1 cellular context compared by ENCODE assay signal in the genomic region with DNA sequence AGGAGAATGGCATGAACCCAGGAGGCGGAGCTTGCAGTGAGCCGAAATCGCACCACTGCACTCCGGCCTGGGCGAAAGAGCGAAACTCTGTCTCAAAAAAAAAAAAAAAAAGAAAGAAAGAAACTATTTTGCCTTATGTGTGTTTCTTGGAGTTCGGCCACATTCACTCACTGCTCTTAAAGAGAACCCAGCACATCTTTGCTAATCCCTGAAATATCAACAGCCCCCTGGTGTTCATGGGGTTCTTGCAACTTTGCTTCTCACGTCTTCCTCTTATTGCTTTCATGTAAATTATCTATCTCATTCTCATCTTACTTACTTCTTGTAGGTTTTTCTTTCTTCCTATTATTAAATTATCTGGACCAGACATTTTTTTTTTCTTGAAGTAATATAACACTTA.
TF ChIP-seq lines count a peak whose summit lies in the region.

No MANE protein-coding gene starts in this region.

TF ChIP-seq in GM23338, 12 proteins besides CTCF, POLR2A, EP300 and RAD21:
- TF ChIP-seq EZH2 (IDR thresholded peaks at IDR 0.05; ENCODE audit: low read depth, unreplicated experiment) = no peak
- TF ChIP-seq, protein P1, sequence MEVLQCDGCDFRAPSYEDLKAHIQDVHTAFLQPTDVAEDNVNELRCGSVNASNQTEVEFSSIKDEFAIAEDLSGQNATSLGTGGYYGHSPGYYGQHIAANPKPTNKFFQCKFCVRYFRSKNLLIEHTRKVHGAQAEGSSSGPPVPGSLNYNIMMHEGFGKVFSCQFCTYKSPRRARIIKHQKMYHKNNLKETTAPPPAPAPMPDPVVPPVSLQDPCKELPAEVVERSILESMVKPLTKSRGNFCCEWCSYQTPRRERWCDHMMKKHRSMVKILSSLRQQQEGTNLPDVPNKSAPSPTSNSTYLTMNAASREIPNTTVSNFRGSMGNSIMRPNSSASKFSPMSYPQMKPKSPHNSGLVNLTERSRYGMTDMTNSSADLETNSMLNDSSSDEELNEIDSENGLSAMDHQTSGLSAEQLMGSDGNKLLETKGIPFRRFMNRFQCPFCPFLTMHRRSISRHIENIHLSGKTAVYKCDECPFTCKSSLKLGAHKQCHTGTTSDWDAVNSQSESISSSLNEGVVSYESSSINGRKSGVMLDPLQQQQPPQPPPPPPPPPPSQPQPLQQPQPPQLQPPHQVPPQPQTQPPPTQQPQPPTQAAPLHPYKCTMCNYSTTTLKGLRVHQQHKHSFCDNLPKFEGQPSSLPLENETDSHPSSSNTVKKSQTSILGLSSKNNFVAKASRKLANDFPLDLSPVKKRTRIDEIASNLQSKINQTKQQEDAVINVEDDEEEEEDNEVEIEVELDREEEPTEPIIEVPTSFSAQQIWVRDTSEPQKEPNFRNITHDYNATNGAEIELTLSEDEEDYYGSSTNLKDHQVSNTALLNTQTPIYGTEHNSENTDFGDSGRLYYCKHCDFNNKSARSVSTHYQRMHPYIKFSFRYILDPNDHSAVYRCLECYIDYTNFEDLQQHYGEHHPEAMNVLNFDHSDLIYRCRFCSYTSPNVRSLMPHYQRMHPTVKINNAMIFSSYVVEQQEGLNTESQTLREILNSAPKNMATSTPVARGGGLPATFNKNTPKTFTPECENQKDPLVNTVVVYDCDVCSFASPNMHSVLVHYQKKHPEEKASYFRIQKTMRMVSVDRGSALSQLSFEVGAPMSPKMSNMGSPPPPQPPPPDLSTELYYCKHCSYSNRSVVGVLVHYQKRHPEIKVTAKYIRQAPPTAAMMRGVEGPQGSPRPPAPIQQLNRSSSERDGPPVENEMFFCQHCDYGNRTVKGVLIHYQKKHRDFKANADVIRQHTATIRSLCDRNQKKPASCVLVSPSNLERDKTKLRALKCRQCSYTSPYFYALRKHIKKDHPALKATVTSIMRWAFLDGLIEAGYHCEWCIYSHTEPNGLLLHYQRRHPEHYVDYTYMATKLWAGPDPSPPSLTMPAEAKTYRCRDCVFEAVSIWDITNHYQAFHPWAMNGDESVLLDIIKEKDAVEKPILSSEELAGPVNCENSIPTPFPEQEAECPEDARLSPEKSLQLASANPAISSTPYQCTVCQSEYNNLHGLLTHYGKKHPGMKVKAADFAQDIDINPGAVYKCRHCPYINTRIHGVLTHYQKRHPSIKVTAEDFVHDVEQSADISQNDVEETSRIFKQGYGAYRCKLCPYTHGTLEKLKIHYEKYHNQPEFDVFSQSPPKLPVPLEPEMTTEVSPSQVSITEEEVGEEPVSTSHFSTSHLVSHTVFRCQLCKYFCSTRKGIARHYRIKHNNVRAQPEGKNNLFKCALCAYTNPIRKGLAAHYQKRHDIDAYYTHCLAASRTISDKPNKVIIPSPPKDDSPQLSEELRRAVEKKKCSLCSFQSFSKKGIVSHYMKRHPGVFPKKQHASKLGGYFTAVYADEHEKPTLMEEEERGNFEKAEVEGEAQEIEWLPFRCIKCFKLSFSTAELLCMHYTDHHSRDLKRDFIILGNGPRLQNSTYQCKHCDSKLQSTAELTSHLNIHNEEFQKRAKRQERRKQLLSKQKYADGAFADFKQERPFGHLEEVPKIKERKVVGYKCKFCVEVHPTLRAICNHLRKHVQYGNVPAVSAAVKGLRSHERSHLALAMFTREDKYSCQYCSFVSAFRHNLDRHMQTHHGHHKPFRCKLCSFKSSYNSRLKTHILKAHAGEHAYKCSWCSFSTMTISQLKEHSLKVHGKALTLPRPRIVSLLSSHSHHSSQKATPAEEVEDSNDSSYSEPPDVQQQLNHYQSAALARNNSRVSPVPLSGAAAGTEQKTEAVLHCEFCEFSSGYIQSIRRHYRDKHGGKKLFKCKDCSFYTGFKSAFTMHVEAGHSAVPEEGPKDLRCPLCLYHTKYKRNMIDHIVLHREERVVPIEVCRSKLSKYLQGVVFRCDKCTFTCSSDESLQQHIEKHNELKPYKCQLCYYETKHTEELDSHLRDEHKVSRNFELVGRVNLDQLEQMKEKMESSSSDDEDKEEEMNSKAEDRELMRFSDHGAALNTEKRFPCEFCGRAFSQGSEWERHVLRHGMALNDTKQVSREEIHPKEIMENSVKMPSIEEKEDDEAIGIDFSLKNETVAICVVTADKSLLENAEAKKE (CRISPR knock-in tag; IDR thresholded peaks at IDR 0.05) = no peak
- TF ChIP-seq, protein P2, sequence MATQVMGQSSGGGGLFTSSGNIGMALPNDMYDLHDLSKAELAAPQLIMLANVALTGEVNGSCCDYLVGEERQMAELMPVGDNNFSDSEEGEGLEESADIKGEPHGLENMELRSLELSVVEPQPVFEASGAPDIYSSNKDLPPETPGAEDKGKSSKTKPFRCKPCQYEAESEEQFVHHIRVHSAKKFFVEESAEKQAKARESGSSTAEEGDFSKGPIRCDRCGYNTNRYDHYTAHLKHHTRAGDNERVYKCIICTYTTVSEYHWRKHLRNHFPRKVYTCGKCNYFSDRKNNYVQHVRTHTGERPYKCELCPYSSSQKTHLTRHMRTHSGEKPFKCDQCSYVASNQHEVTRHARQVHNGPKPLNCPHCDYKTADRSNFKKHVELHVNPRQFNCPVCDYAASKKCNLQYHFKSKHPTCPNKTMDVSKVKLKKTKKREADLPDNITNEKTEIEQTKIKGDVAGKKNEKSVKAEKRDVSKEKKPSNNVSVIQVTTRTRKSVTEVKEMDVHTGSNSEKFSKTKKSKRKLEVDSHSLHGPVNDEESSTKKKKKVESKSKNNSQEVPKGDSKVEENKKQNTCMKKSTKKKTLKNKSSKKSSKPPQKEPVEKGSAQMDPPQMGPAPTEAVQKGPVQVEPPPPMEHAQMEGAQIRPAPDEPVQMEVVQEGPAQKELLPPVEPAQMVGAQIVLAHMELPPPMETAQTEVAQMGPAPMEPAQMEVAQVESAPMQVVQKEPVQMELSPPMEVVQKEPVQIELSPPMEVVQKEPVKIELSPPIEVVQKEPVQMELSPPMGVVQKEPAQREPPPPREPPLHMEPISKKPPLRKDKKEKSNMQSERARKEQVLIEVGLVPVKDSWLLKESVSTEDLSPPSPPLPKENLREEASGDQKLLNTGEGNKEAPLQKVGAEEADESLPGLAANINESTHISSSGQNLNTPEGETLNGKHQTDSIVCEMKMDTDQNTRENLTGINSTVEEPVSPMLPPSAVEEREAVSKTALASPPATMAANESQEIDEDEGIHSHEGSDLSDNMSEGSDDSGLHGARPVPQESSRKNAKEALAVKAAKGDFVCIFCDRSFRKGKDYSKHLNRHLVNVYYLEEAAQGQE (IDR thresholded peaks at IDR 0.05; ENCODE audit: unreplicated experiment) = no peak
- no peak for TF ChIP-seq JUNB (IDR thresholded peaks at IDR 0.05; ENCODE audit: unreplicated experiment)
- TF ChIP-seq, protein P3, sequence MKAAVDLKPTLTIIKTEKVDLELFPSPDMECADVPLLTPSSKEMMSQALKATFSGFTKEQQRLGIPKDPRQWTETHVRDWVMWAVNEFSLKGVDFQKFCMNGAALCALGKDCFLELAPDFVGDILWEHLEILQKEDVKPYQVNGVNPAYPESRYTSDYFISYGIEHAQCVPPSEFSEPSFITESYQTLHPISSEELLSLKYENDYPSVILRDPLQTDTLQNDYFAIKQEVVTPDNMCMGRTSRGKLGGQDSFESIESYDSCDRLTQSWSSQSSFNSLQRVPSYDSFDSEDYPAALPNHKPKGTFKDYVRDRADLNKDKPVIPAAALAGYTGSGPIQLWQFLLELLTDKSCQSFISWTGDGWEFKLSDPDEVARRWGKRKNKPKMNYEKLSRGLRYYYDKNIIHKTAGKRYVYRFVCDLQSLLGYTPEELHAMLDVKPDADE (IDR thresholded peaks at IDR 0.05) = no peak
- TF ChIP-seq ZNF331 (CRISPR knock-in tag; IDR thresholded peaks at IDR 0.05; ENCODE audit: low read depth) = no peak
- no peak for TF ChIP-seq POLR2AphosphoS5 (IDR thresholded peaks at IDR 0.05; ENCODE audit: low read depth)
- TF ChIP-seq EZH2phosphoT487 (IDR thresholded peaks at IDR 0.05; ENCODE audit: unreplicated experiment) = no peak
- TF ChIP-seq NANOG (IDR thresholded peaks at IDR 0.05; ENCODE audit: borderline replicate concordance) = no peak
- TF ChIP-seq STAT1 (IDR thresholded peaks at IDR 0.05; ENCODE audit: unreplicated experiment) = no peak
- TF ChIP-seq ZNF114 (CRISPR knock-in tag; IDR thresholded peaks at IDR 0.05) = no peak
- no peak for TF ChIP-seq CREB1 (CRISPR knock-in tag; IDR thresholded peaks at IDR 0.05; ENCODE audit: low read depth)
TF ChIP-seq in GM23338: peak in this region for 0.
